ENCODE assay signal across 10 cellular contexts in the genomic region with DNA sequence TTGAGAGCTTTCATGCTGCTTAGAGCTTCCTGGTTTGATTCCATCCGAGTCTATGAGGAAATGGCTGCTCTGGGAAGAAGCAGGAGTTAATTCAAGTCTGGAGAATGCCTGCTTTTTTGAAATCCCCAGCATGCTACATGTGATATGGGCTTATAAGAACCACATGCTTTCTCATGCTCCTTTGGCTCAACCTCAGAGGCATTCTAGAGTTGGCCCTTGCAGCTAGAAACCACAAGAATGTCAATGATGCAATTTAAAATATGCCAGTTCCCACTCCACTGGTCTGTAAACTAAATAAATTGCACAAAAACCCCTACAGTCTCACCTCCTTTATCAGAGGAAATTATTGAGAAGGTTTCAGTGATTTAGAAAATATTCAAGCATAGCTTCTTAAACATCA.
DNase-seq lines count a peak whose midpoint lies in the region; ATAC-seq and TF ChIP-seq lines count a peak whose summit lies in the region.
"Had no signal": no experiment of that assay in that cellular context is flagged by ENCODE, and none has a peak within 500 bp of the region (broad histone marks: within the 10 kb centered on the region; RNA-seq: fewer than 3 reads in every experiment).

No MANE protein-coding gene starts in this region.

- peak; percentile 63 for DNase-seq in amniotic stem cell (lab: John Stamatoyannopoulos, UW)
- no peak for DNase-seq in lower lobe of right lung
- no peak for DNase-seq in vagina (ENCODE audit: extremely low spot score in 2 of 2)
- no peak for DNase-seq in coronary artery (ENCODE audit: low spot score)
- no peak for DNase-seq in posterior cingulate gyrus
- DNase-seq: activated naive CD4-positive, alpha-beta T cell treated with anti-CD3 and anti-CD28 coated beads for 36 hours; Peyer's patch had no signal

- no peak overlapping the region for H3K9ac ChIP-seq in BLaER1 treated with 17β-estradiol and CSF1 and Interleukin-3, amounts not matched to agents 10 nM and 100 nM

- peaks cover 16 to 34% (median 22%) of the 10 kb centered on the region in 10 experiments for H3K4me1 ChIP-seq in BLaER1 treated with 17β-estradiol and CSF1 and Interleukin-3, amounts not matched to agents 10 nM and 100 nM
- H3K4me1 ChIP-seq in lower lobe of right lung (peaks cover 7% of the 10 kb centered on the region), vagina (peaks cover 8% of the 10 kb centered on the region)
- H3K4me1 ChIP-seq: Peyer's patch had no signal

- H3K4me3 ChIP-seq in BLaER1 treated with 17β-estradiol and CSF1 and Interleukin-3, amounts not matched to agents 10 nM and 100 nM: no peak overlapping the region
- H3K4me3 ChIP-seq in lower lobe of right lung (no peak overlapping the region), vagina (no peak overlapping the region), coronary artery (no peak overlapping the region)
- H3K4me3 ChIP-seq: Peyer's patch had no signal

- peak; percentile 34; the same call in 1 of the 2 replicates for TF ChIP-seq EP300 in Ishikawa (IDR thresholded peaks at IDR 0.05; ENCODE audit: borderline replicate concordance)

- no peaks in the 10 kb centered on the region for H3K27me3 ChIP-seq in BLaER1 treated with 17β-estradiol and CSF1 and Interleukin-3, amounts not matched to agents 10 nM and 100 nM
- H3K27me3 ChIP-seq in lower lobe of right lung (ENCODE audit: low read depth) (no peaks in the 10 kb centered on the region), vagina (no peaks in the 10 kb centered on the region)
- H3K27me3 ChIP-seq: Peyer's patch had no signal

- intact Hi-C loops in lower lobe of right lung (cut with DNase I): no loop called here
- intact Hi-C loops in vagina (cut with DNase I): no loop called here
- intact Hi-C loops in posterior cingulate gyrus (cut with DNase I): loop anchor here (5.0 kb wide), 1 partner anchor 220 kb away; no protein-coding TSS in a partner anchor

- peak overlapping the region; percentile 22 to 67 (median 45); a peak in 20 of 22 replicates for H3K4me2 ChIP-seq in BLaER1 treated with 17β-estradiol and CSF1 and Interleukin-3, amounts not matched to agents 10 nM and 100 nM

- no peaks in the 10 kb centered on the region for H3K36me3 ChIP-seq in BLaER1 treated with 17β-estradiol and CSF1 and Interleukin-3, amounts not matched to agents 10 nM and 100 nM
- H3K36me3 ChIP-seq in lower lobe of right lung: no peaks in the 10 kb centered on the region
- H3K36me3 ChIP-seq in vagina: no peaks in the 10 kb centered on the region
- H3K36me3 ChIP-seq: Peyer's patch had no signal

- ATAC-seq in lower lobe of right lung (peak; percentile 89 to 93), HG03159 (IDR thresholded peaks at IDR 0.05; ENCODE audit: unreplicated experiment) (no peak)

- H3K27ac ChIP-seq in BLaER1 treated with 17β-estradiol and CSF1 and Interleukin-3, amounts not matched to agents 10 nM and 100 nM: peak overlapping the region in 3 of 11 experiments; percentile 18 to 23 (median 23); a peak in 2 of 22 replicates
- H3K27ac ChIP-seq in lower lobe of right lung: no peak overlapping the region
- H3K27ac ChIP-seq in vagina: no peak overlapping the region
- H3K27ac ChIP-seq in coronary artery: no peak overlapping the region
- H3K27ac ChIP-seq: Peyer's patch had no signal

- TF ChIP-seq CTCF in lower lobe of right lung (IDR thresholded peaks at IDR 0.05) (no peak), vagina (IDR thresholded peaks at IDR 0.05) (no peak), coronary artery (IDR thresholded peaks at IDR 0.05) (no peak)

- TF ChIP-seq RAD21 in Ishikawa (IDR thresholded peaks at IDR 0.05; ENCODE audit: low read depth): no peak

- H3K9me3 ChIP-seq in BLaER1 treated with 17β-estradiol and CSF1 and Interleukin-3, amounts not matched to agents 10 nM and 100 nM (replicated peaks in 1 of 11): no peaks in the 10 kb centered on the region
- H3K9me3 ChIP-seq in lower lobe of right lung (no peaks in the 10 kb centered on the region), vagina (no peaks in the 10 kb centered on the region)
- H3K9me3 ChIP-seq: Peyer's patch had no signal

- no peak for TF ChIP-seq POLR2A in vagina (IDR thresholded peaks at IDR 0.05)

- H4K20me1 ChIP-seq in BLaER1 treated with 17β-estradiol and CSF1 and Interleukin-3, amounts not matched to agents 10 nM and 100 nM: no peaks in the 10 kb centered on the region

TF ChIP-seq in Ishikawa, 13 proteins besides CTCF, POLR2A, EP300 and RAD21:
- peak; percentile 77 for TF ChIP-seq NFIC (IDR thresholded peaks at IDR 0.05)
- 0 out of 2 replicates have a peak, but pooled peaks have one; percentile 31 for TF ChIP-seq TCF12 (IDR thresholded peaks at IDR 0.05; ENCODE audit: low read depth)
- TF ChIP-seq FOXM1 (IDR thresholded peaks at IDR 0.05; ENCODE audit: borderline replicate concordance, low read depth): no peak
- peak; percentile 89 for TF ChIP-seq CEBPB (IDR thresholded peaks at IDR 0.05)
- no peak for TF ChIP-seq YY1 (IDR thresholded peaks at IDR 0.05; ENCODE audit: low read depth)
- peak; percentile 90 for TF ChIP-seq TEAD4 (IDR thresholded peaks at IDR 0.05)
- no peak for TF ChIP-seq ZBTB7A (IDR thresholded peaks at IDR 0.05; ENCODE audit: low read depth)
- TF ChIP-seq, protein P1, sequence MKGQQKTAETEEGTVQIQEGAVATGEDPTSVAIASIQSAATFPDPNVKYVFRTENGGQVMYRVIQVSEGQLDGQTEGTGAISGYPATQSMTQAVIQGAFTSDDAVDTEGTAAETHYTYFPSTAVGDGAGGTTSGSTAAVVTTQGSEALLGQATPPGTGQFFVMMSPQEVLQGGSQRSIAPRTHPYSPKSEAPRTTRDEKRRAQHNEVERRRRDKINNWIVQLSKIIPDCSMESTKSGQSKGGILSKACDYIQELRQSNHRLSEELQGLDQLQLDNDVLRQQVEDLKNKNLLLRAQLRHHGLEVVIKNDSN (IDR thresholded peaks at IDR 0.05): no peak
- TF ChIP-seq, protein P2, sequence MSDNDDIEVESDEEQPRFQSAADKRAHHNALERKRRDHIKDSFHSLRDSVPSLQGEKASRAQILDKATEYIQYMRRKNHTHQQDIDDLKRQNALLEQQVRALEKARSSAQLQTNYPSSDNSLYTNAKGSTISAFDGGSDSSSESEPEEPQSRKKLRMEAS (IDR thresholded peaks at IDR 0.05): peak; percentile 60
